In genomic region chr17:78864117-78864516, GRCh38 we compare ENCODE assay signal across 22 cellular contexts. TPM values are rescaled to one million over a fixed set of nuclear protein-coding genes. Genes with fewer than 3 reads are reported as not detected.
"Had no signal": no experiment of that assay in that cellular context is flagged by ENCODE, and none has a peak within 500 bp of the region (broad histone marks: within the 10 kb centered on the region; RNA-seq: fewer than 3 reads in every experiment).

No MANE protein-coding gene starts in this region.

- H3K27me3 Mint-ChIP-seq: activated naive CD4-positive, alpha-beta T cell treated with anti-CD3 and anti-CD28 coated beads, Interleukin-2, amount 50 U/mL, for 24 hours; naive B cell; stimulated activated naive CD8-positive, alpha-beta T cell treated with anti-CD3 and anti-CD28 coated beads, Interleukin-15, amount 100 ng/mL, for 72 hours had no signal

- H3K9me3 ChIP-seq: adrenal gland, colonic mucosa, mucosa of descending colon, ovary, psoas muscle, testis had no signal

- H3K4me2 ChIP-seq: neural progenitor cell, smooth muscle cell had no signal

- DNase-seq: activated CD4-positive, alpha-beta T cell treated with anti-CD3 and anti-CD28 coated beads, Interleukin-2, amount 50 U/mL, for 4 hours; activated gamma-delta T cell; adrenal gland; central memory CD4-positive, alpha-beta T cell; colonic mucosa; erythroblast; head of caudate nucleus; left ventricle myocardium superior; mucosa of descending colon; naive B cell; ovary; right cardiac atrium; stimulated activated CD4-positive, alpha-beta T cell treated with anti-CD3 and anti-CD28 coated beads, Interleukin-4, amount 100 ng/mL, for 1 hour; stimulated activated naive CD8-positive, alpha-beta T cell treated with anti-CD3 and anti-CD28 coated beads, Interleukin-15, amount 100 ng/mL, for 72 hours; testis had no signal

- H3K9me3 Mint-ChIP-seq: activated naive CD4-positive, alpha-beta T cell treated with anti-CD3 and anti-CD28 coated beads, Interleukin-2, amount 50 U/mL, for 24 hours; memory B cell; naive B cell; neural progenitor cell; stimulated activated naive CD8-positive, alpha-beta T cell treated with anti-CD3 and anti-CD28 coated beads, Interleukin-15, amount 100 ng/mL, for 72 hours; T-helper 2 cell treated with Interferon-gamma antibody and Interleukin-4, amounts not matched to agents 5 μg/mL and 100 μg/mL, for 36 hours had no signal

- H3K4me1 ChIP-seq: colonic mucosa had no signal

- H3K4me3 Mint-ChIP-seq: activated naive CD4-positive, alpha-beta T cell treated with anti-CD3 and anti-CD28 coated beads, Interleukin-2, amount 50 U/mL, for 24 hours; memory B cell; naive B cell; neural progenitor cell; stimulated activated naive CD8-positive, alpha-beta T cell treated with anti-CD3 and anti-CD28 coated beads, Interleukin-15, amount 100 ng/mL, for 72 hours; T-helper 2 cell treated with Interferon-gamma antibody and Interleukin-4, amounts not matched to agents 5 μg/mL and 100 μg/mL, for 36 hours had no signal

- H3K27ac Mint-ChIP-seq: activated naive CD4-positive, alpha-beta T cell treated with anti-CD3 and anti-CD28 coated beads, Interleukin-2, amount 50 U/mL, for 24 hours; memory B cell; neural progenitor cell; stimulated activated naive CD8-positive, alpha-beta T cell treated with anti-CD3 and anti-CD28 coated beads, Interleukin-15, amount 100 ng/mL, for 72 hours; T-helper 2 cell treated with Interferon-gamma antibody and Interleukin-4, amounts not matched to agents 5 μg/mL and 100 μg/mL, for 36 hours had no signal

- H3K27me3 ChIP-seq: adrenal gland, colonic mucosa, neural progenitor cell, ovary, testis had no signal

- H3K9ac ChIP-seq: neural progenitor cell had no signal

- H3K4me1 Mint-ChIP-seq: activated naive CD4-positive, alpha-beta T cell treated with anti-CD3 and anti-CD28 coated beads, Interleukin-2, amount 50 U/mL, for 24 hours; naive B cell had no signal

- H3K27ac ChIP-seq: colonic mucosa, neural progenitor cell, ovary, psoas muscle, testis had no signal

- ATAC-seq: left ventricle myocardium superior; mucosa of descending colon; psoas muscle; right cardiac atrium; stimulated activated naive CD8-positive, alpha-beta T cell treated with anti-CD3 and anti-CD28 coated beads, Interleukin-15, amount 100 ng/mL, for 72 hours had no signal

- H3K36me3 Mint-ChIP-seq: activated naive CD4-positive, alpha-beta T cell treated with anti-CD3 and anti-CD28 coated beads, Interleukin-2, amount 50 U/mL, for 24 hours; naive B cell had no signal

- H2AFZ ChIP-seq: neural progenitor cell had no signal

- H3K4me3 ChIP-seq: adrenal gland, colonic mucosa, mucosa of descending colon, neural progenitor cell, ovary, psoas muscle, smooth muscle cell, testis had no signal

- H3K36me3 ChIP-seq: colonic mucosa, neural progenitor cell, ovary had no signal

RNA-seq across cellular contexts. Expression of gene CEP295NL, which starts 38.9 kb away (rescaled TPM):
- total RNA-seq: activated CD8-positive, alpha-beta memory T cell treated with anti-CD3 and anti-CD28 coated beads for 36 hours had no signal
- polyA plus RNA-seq: smooth muscle cell had no signal
